In genomic region chr9:133315997-133316396, GRCh38 we compare ENCODE assay signal across 34 cellular contexts.
"Had no signal": no experiment of that assay in that cellular context is flagged by ENCODE, and none has a peak within 500 bp of the region (broad histone marks: within the 10 kb centered on the region; RNA-seq: fewer than 3 reads in every experiment).

No MANE protein-coding gene starts in this region.

- H3K4me3 ChIP-seq: MG63 had no signal

- H3K9me3 ChIP-seq: MG63 had no signal

- H3K36me3 ChIP-seq: MG63 had no signal

- H3K27me3 ChIP-seq: MG63 had no signal

- DNase-seq: Karpas-422, Kasumi-1, MG63, MM.1S, MV-4-11, NCI-H1048, NCI-H1092, NCI-H1092 treated with DMSO at 0.1 percent for 48 hours, NCI-H1105, NCI-H1105 treated with DMSO at 0.1 percent for 48 hours, NCI-H1417, NCI-H1417 treated with DMSO at 0.1 percent for 48 hours, NCI-H1436, NCI-H1436 treated with DMSO at 0.1 percent for 48 hours, NCI-H146, NCI-H1694, NCI-H1694 treated with DMSO at 0.1 percent for 48 hours, NCI-H187, NCI-H187 treated with DMSO at 0.1 percent for 48 hours, NCI-H1930, NCI-H2029, NCI-H2029 treated with DMSO at 0.1 percent for 48 hours, NCI-H2081, NCI-H2081 treated with DMSO at 0.1 percent for 48 hours, NCI-H2107, NCI-H2171, NCI-H2171 treated with DMSO at 0.1 percent for 48 hours, NCI-H2227 treated with DMSO at 0.1 percent for 48 hours, NCI-H226, NCI-H345, NCI-H446, NCI-H446 treated with DMSO at 0.1 percent for 48 hours, NCI-H510A, NCI-H510A treated with DMSO at 0.1 percent for 48 hours had no signal
